Comparison of ENCODE assay signal across 19 cellular contexts in genomic region chr4:76756416-76756815, GRCh38.
A peak's percentile ranks its signal among the peaks of the same experiment; 100 is the strongest.
DNase-seq lines count a peak whose midpoint lies in the region; ATAC-seq and TF ChIP-seq lines count a peak whose summit lies in the region.
"Had no signal": no experiment of that assay in that cellular context is flagged by ENCODE, and none has a peak within 500 bp of the region (broad histone marks: within the 10 kb centered on the region; RNA-seq: fewer than 3 reads in every experiment).

No MANE protein-coding gene starts in this region.

- H3K18ac ChIP-seq in trophoblast cell (ENCODE audit: low read length) = no peak overlapping the region

- H2BK5ac ChIP-seq in trophoblast cell (ENCODE audit: low read depth, low read length, poor library complexity) = peak overlapping the region; percentile 26

- no peak for TF ChIP-seq POLR2A in esophagus muscularis mucosa (IDR thresholded peaks at IDR 0.05; ENCODE audit: low read depth)

- no peak for TF ChIP-seq CTCF in right atrium auricular region (IDR thresholded peaks at IDR 0.05)
- TF ChIP-seq CTCF in esophagus muscularis mucosa (IDR thresholded peaks at IDR 0.05) = no peak

- DNase-seq in right cardiac atrium (peak in 2 of 3 donors; percentile 50 to 59), right atrium auricular region (ENCODE audit: low spot score) (no peak), esophagus muscularis mucosa (ENCODE audit: extremely low spot score) (peak; percentile 53), trophoblast cell (no peak), hepatic stellate cell (ENCODE audit: low spot score) (no peak)
- DNase-seq in stimulated activated CD4-positive, alpha-beta T cell treated with anti-CD3 and anti-CD28 coated beads, Interleukin-1b, Interleukin-23, amount 100 ng/mL, for 48 hours = no peak
- no peak for DNase-seq in activated T-cell treated with anti-CD3 and anti-CD28 coated beads, Interleukin-2, amount 50 U/mL, for 4 hours
- DNase-seq: Calu3, DMS79 treated with DMSO at 0.1 percent for 48 hours, GF-D8, KG1, MM.1S, NCI-H2029, NCI-H446 treated with DMSO at 0.1 percent for 48 hours, NCI-H526 treated with DMSO at 0.1 percent for 48 hours, PC-9, RPMI8226, SHP77 treated with DMSO at 0.1 percent for 48 hours had no signal

- intact Hi-C loops in right cardiac atrium (cut with DNase I) = loop anchor here (5.0 to 10.0 kb wide), 4 partner anchors 62 to 322 kb away; partner anchors contain the start of gene SHROOM3 (in 1 of the 4)
- intact Hi-C loops in esophagus muscularis mucosa (cut with DNase I) = loop anchor here (2.0 to 10.0 kb wide), 3 partner anchors 132 to 322 kb away; partner anchors contain the start of gene SHROOM3

- H2BK12ac ChIP-seq in trophoblast cell (ENCODE audit: low read length) = peak overlapping the region; percentile 23

- peaks cover 19% of the 10 kb centered on the region for H3K36me3 ChIP-seq in right atrium auricular region
- peaks cover 11 to 49% (median 15%) of the 10 kb centered on the region in 4 donors for H3K36me3 ChIP-seq in esophagus muscularis mucosa
- peaks cover 21 to 37% of the 10 kb centered on the region in 2 experiments for H3K36me3 ChIP-seq in trophoblast cell (ENCODE audit: control insufficient read depth in 1 of 2, insufficient read depth in 2 of 2, low read length in 2 of 2)

- H3K27ac ChIP-seq in right cardiac atrium (ENCODE audit: low read length) = no peak overlapping the region
- H3K27ac ChIP-seq in right atrium auricular region = no peak overlapping the region
- no peak overlapping the region for H3K27ac ChIP-seq in esophagus muscularis mucosa (replicated peaks in 1 of 4)
- H3K27ac ChIP-seq in trophoblast cell (ENCODE audit: low read depth, low read length) = no peak overlapping the region
- H3K27ac ChIP-seq: PC-9 had no signal

- no peak overlapping the region for H3K9ac ChIP-seq in trophoblast cell (ENCODE audit: low read length)

- peak overlapping the region; percentile 29 for H3K4ac ChIP-seq in trophoblast cell (ENCODE audit: low read depth, low read length)

- no peak overlapping the region for H3K4me3 Mint-ChIP-seq in activated T-cell treated with anti-CD3 and anti-CD28 coated beads, Interleukin-2, amount 50 U/mL, for 4 hours

- no peak overlapping the region for H3K4me3 ChIP-seq in right cardiac atrium (ENCODE audit: low read length)
- no peak overlapping the region for H3K4me3 ChIP-seq in right atrium auricular region
- no peak overlapping the region for H3K4me3 ChIP-seq in esophagus muscularis mucosa
- no peak overlapping the region for H3K4me3 ChIP-seq in trophoblast cell (ENCODE audit: low read depth, low read length)
- H3K4me3 ChIP-seq: PC-9 had no signal

- peak overlapping the region; percentile 2 for H2BK120ac ChIP-seq in trophoblast cell (ENCODE audit: insufficient read depth, low read length, poor library complexity)

- H3K4me2 ChIP-seq in trophoblast cell (ENCODE audit: low read length) = no peak overlapping the region
- H3K4me2 ChIP-seq: PC-9 had no signal

- H3K4me1 Mint-ChIP-seq in activated T-cell treated with anti-CD3 and anti-CD28 coated beads, Interleukin-2, amount 50 U/mL, for 4 hours (ENCODE audit: low read depth) = no peaks in the 10 kb centered on the region

- peaks cover 12% of the 10 kb centered on the region for H3K27me3 Mint-ChIP-seq in activated T-cell treated with anti-CD3 and anti-CD28 coated beads, Interleukin-2, amount 50 U/mL, for 4 hours (ENCODE audit: low read depth)

- peak overlapping the region; percentile 8 for H4K8ac ChIP-seq in trophoblast cell (ENCODE audit: low read depth, low read length)

- TF ChIP-seq EP300 in esophagus muscularis mucosa (IDR thresholded peaks at IDR 0.05) = no peak

- peaks cover 27% of the 10 kb centered on the region for H3K79me1 ChIP-seq in trophoblast cell (ENCODE audit: low read length)

- H3K27me3 ChIP-seq in right cardiac atrium (ENCODE audit: control insufficient read depth, insufficient read depth) (no peaks in the 10 kb centered on the region), right atrium auricular region (no peaks in the 10 kb centered on the region), esophagus muscularis mucosa (no peaks in the 10 kb centered on the region), trophoblast cell (ENCODE audit: insufficient read depth, low read length) (no peaks in the 10 kb centered on the region)

- no peaks in the 10 kb centered on the region for H3K36me3 Mint-ChIP-seq in activated T-cell treated with anti-CD3 and anti-CD28 coated beads, Interleukin-2, amount 50 U/mL, for 4 hours (ENCODE audit: insufficient read depth)

- H2AK5ac ChIP-seq in trophoblast cell (ENCODE audit: low read length) = no peak overlapping the region

- no peak overlapping the region for H4K12ac ChIP-seq in trophoblast cell (ENCODE audit: low read depth, low read length)

- peaks cover 7% of the 10 kb centered on the region for H3K9me3 Mint-ChIP-seq in activated T-cell treated with anti-CD3 and anti-CD28 coated beads, Interleukin-2, amount 50 U/mL, for 4 hours

- H3K79me2 ChIP-seq in trophoblast cell (ENCODE audit: control insufficient read depth, insufficient read depth, low read length, poor library complexity) = peaks cover 10% of the 10 kb centered on the region

- H2AFZ ChIP-seq in trophoblast cell (ENCODE audit: insufficient read depth, low read length, poor library complexity) = no peak overlapping the region
- H2AFZ ChIP-seq: PC-9 had no signal

- 51% methylated on average over 2 of the region's 2 CpGs for WGBS in right cardiac atrium
- WGBS in esophagus muscularis mucosa = 100% methylated on average over 2 of the region's 2 CpGs
- WGBS in trophoblast cell (ENCODE audit: extremely low coverage, insufficient coverage, insufficient read length) = no CpG with 5 or more reads among the region's 2 CpGs

- no peak for ATAC-seq in right cardiac atrium
- ATAC-seq in activated T-cell treated with anti-CD3 and anti-CD28 coated beads, Interleukin-2, amount 50 U/mL, for 4 hours = no peak
- ATAC-seq: HCT116 had no signal

- peak overlapping the region; percentile 46 for H3K14ac ChIP-seq in trophoblast cell (ENCODE audit: low read length)

- H3K4me1 ChIP-seq in right cardiac atrium (ENCODE audit: control insufficient read depth, insufficient read depth, low read length) (no peaks in the 10 kb centered on the region), right atrium auricular region (peaks cover 0 to 49% of the 10 kb centered on the region in 2 donors), esophagus muscularis mucosa (peaks cover 10 to 46% (median 33%) of the 10 kb centered on the region in 4 donors), trophoblast cell (ENCODE audit: control insufficient read depth in 1 of 2, insufficient read depth in 2 of 2, low read length in 2 of 2) (peaks cover 18 to 23% of the 10 kb centered on the region in 2 experiments)

- H3K9me3 ChIP-seq in right cardiac atrium (ENCODE audit: control insufficient read depth, low read length) (no peaks in the 10 kb centered on the region), right atrium auricular region (peaks cover 0 to 5% of the 10 kb centered on the region in 2 donors), esophagus muscularis mucosa (no peaks in the 10 kb centered on the region), trophoblast cell (ENCODE audit: insufficient read depth, low read depth, low read length) (no peaks in the 10 kb centered on the region)

- H4K91ac ChIP-seq in trophoblast cell (ENCODE audit: low read depth, low read length) = no peak overlapping the region

- no peak overlapping the region for H3K23ac ChIP-seq in trophoblast cell (ENCODE audit: low read length)

Comparison
In these comparisons a context has a peak if more than half of its experiments do, and no peak if none do; other contexts are left out.
1. DNase-seq: peak in right cardiac atrium (2 of 3) and esophagus muscularis mucosa (single experiment); none in right atrium auricular region (single experiment), trophoblast cell (0 of 2), hepatic stellate cell (single experiment), stimulated activated CD4-positive, alpha-beta T cell treated with anti-CD3 and anti-CD28 coated beads, Interleukin-1b, Interleukin-23, amount 100 ng/mL, for 48 hours (single experiment) and activated T-cell treated with anti-CD3 and anti-CD28 coated beads, Interleukin-2, amount 50 U/mL, for 4 hours (single experiment).